9 cellular contexts compared by ENCODE assay signal in genomic region chr20:53750827-53751393, GRCh38.
A peak's percentile ranks its signal among the peaks of the same experiment; 100 is the strongest.
DNase-seq lines count a peak whose midpoint lies in the region; ATAC-seq, FAIRE-seq and TF ChIP-seq lines count a peak whose summit lies in the region.
"Had no signal": no experiment of that assay in that cellular context is flagged by ENCODE, and none has a peak within 500 bp of the region (broad histone marks: within the 10 kb centered on the region; RNA-seq: fewer than 3 reads in every experiment).

No MANE protein-coding gene starts in this region.

- H3K79me1 ChIP-seq in H1 (ENCODE audit: low read depth, low read length), result no peaks in the 10 kb centered on the region

- H3K14ac ChIP-seq in H1 (ENCODE audit: insufficient read length), result no peak overlapping the region

- H3K56ac ChIP-seq in H1 (replicated peaks; ENCODE audit: insufficient read length, low read depth, low read length), result no peak overlapping the region

- H2AFZ ChIP-seq in SU-DHL-6 (ENCODE audit: low read depth, low read length, severe bottlenecking) (peak overlapping the region; percentile 19), H1 (ENCODE audit: low read length) (peak overlapping the region; percentile 85), osteoblast (ENCODE audit: low read length) (peak overlapping the region; percentile 88)

- H4K20me1 ChIP-seq in SU-DHL-6 (ENCODE audit: low read depth, low read length) (no peaks in the 10 kb centered on the region), H1 (replicated peaks in 1 of 2; ENCODE audit: control insufficient read depth in 1 of 2, insufficient read depth in 2 of 2, low read length in 2 of 2) (no peaks in the 10 kb centered on the region), osteoblast (ENCODE audit: insufficient read depth, low read length) (no peaks in the 10 kb centered on the region)

- H3K36me3 ChIP-seq in SU-DHL-6 (ENCODE audit: low read length) (no peaks in the 10 kb centered on the region), H1 (ENCODE audit: control insufficient read depth in 2 of 4, insufficient read depth in 4 of 4, low read length in 3 of 4) (no peaks in the 10 kb centered on the region), osteoblast (ENCODE audit: insufficient read depth, low read length) (no peaks in the 10 kb centered on the region)
- H3K36me3 ChIP-seq: HAP-1 had no signal

- DNase-seq in AG04449 (ENCODE audit: low read depth, low spot score), result peak; percentile 71
- no peak for DNase-seq in H1 (ENCODE audit: low read depth in 1 of 2, low spot score in 2 of 2)
- peak; percentile 73 for DNase-seq in osteoblast (ENCODE audit: insufficient read length, low spot score, missing footprints)
- DNase-seq in mucosa of gallbladder (ENCODE audit: low spot score), result no peak
- no peak for DNase-seq in cortex of kidney (lab: John Stamatoyannopoulos, UW)

- no peak overlapping the region for H4K5ac ChIP-seq in H1 (ENCODE audit: insufficient read length, low read depth, low read length)

- no peak overlapping the region for H3K4ac ChIP-seq in H1 (replicated peaks; ENCODE audit: insufficient read length, low read depth, low read length)

- H3K23me2 ChIP-seq in H1 (ENCODE audit: low read depth, low read length), result peaks cover 2% of the 10 kb centered on the region; the same call in 1 of the 2 replicates

- H3K4me1 ChIP-seq in H1 (replicated peaks in 1 of 4; ENCODE audit: control insufficient read depth in 3 of 4, insufficient read depth in 4 of 4, low read length in 3 of 4), result peaks cover 5 to 24% (median 21%) of the 10 kb centered on the region in 4 experiments; a peak in 6 of 7 replicates
- peaks cover 18% of the 10 kb centered on the region for H3K4me1 ChIP-seq in osteoblast (ENCODE audit: insufficient read depth, low read length)

- ATAC-seq in GM18861 (IDR thresholded peaks at IDR 0.05; ENCODE audit: unreplicated experiment) (peak; percentile 18), HG03135 (IDR thresholded peaks at IDR 0.05; ENCODE audit: unreplicated experiment) (peak; percentile 42)

- no peak overlapping the region for H2BK120ac ChIP-seq in H1 (replicated peaks; ENCODE audit: low read depth, low read length)

- no peak for TF ChIP-seq EP300 in H1 (IDR thresholded peaks at IDR 0.05; ENCODE audit: borderline replicate concordance in 1 of 2, low read depth in 2 of 2, low read length in 2 of 2)

- CTCF ChIA-PET in AG04449 (lab: Yijun Ruan, JAX) (interaction anchor here (0.9 to 3.7 kb wide), 8 partner anchors 8 to 171 kb away, joined by 3 to 20 read pairs (median 4); no protein-coding TSS in a partner anchor), H1 (lab: Charles Lee; ENCODE audit: partially characterized antibody) (interaction anchor here (0.6 to 1.6 kb wide), 5 partner anchors 15 to 164 kb away, joined by 3 to 7 read pairs (median 3); no protein-coding TSS in a partner anchor)

- H3K9me2 ChIP-seq in SU-DHL-6 (replicated peaks; ENCODE audit: insufficient read depth, low read length), result no peaks in the 10 kb centered on the region

- H2AK5ac ChIP-seq in H1 (ENCODE audit: low read depth, low read length), result no peak overlapping the region; the same call in 1 of the 2 replicates

- peak overlapping the region; percentile 73 for H2BK12ac ChIP-seq in H1 (ENCODE audit: low read depth, low read length)

- peak overlapping the region; percentile 78 for H3K27ac ChIP-seq in SU-DHL-6 (ENCODE audit: low read depth, low read length)
- no peak overlapping the region; the same call in 1 of the 2 replicates for H3K27ac ChIP-seq in H1 (ENCODE audit: low read depth, low read length)
- H3K27ac ChIP-seq in osteoblast (ENCODE audit: low read depth, low read length), result peak overlapping the region; percentile 47

- H3K4me3 ChIP-seq in AG04449 (ENCODE audit: low read depth, low read length), result no peak overlapping the region
- no peak overlapping the region for H3K4me3 ChIP-seq in SU-DHL-6 (ENCODE audit: insufficient read depth, low read length, poor library complexity, severe bottlenecking)
- H3K4me3 ChIP-seq in H1 (ENCODE audit: extremely low read depth in 1 of 4, insufficient read depth in 2 of 4, low read depth in 3 of 4, low read length in 4 of 4), result no peak overlapping the region
- no peak overlapping the region for H3K4me3 ChIP-seq in osteoblast (ENCODE audit: insufficient read depth, low read length)
- H3K4me3 ChIP-seq: HAP-1 had no signal

- TF ChIP-seq CTCF in AG04449 (IDR thresholded peaks at IDR 0.05; ENCODE audit: insufficient read depth, low read length, missing control alignments) (no peak), SU-DHL-6 (IDR thresholded peaks at IDR 0.05; ENCODE audit: insufficient read depth, low read length, poor library complexity, severe bottlenecking) (no peak), H1 (IDR thresholded peaks at IDR 0.05; ENCODE audit: control extremely low read depth in 1 of 3, insufficient read depth in 1 of 3, low read depth in 1 of 3, low read length in 3 of 3) (no peak), osteoblast (IDR thresholded peaks at IDR 0.05; ENCODE audit: extremely low read depth, low read depth, low read length) (no peak)

- peaks cover 27% of the 10 kb centered on the region for H3F3A ChIP-seq in SU-DHL-6 (ENCODE audit: insufficient read depth)

- H2BK5ac ChIP-seq in H1 (ENCODE audit: low read depth, low read length), result 0 out of 2 replicates have a peak overlapping the region, but pooled peaks have one; percentile 72

- peak overlapping the region; percentile 38 for H4K91ac ChIP-seq in H1 (replicated peaks; ENCODE audit: insufficient read length, low read length)

- FAIRE-seq in H1 (lab: Jason Lieb, UNC), result no peak

- H3K9ac ChIP-seq in SU-DHL-6 (ENCODE audit: low read length), result peak overlapping the region; percentile 10; the same call in 1 of the 2 replicates
- peak overlapping the region in 1 of 4 experiments; percentile 1; a peak in 1 of 7 replicates for H3K9ac ChIP-seq in H1 (replicated peaks in 1 of 4; ENCODE audit: extremely low read depth in 1 of 4, low read depth in 3 of 4, low read length in 3 of 4)

- no peak for TF ChIP-seq POLR2A in H1 (IDR thresholded peaks at IDR 0.05; ENCODE audit: control extremely low read depth in 1 of 2, low read depth in 2 of 2, low read length in 2 of 2)

- peak overlapping the region; percentile 68 for H2BK20ac ChIP-seq in H1 (ENCODE audit: low read length)

- H3K79me2 ChIP-seq in SU-DHL-6 (ENCODE audit: insufficient read depth, low read length), result no peaks in the 10 kb centered on the region
- no peaks in the 10 kb centered on the region for H3K79me2 ChIP-seq in H1 (ENCODE audit: control insufficient read depth in 1 of 2, insufficient read depth in 2 of 2, low read length in 2 of 2)
- H3K79me2 ChIP-seq in osteoblast (ENCODE audit: insufficient read depth, low read length), result no peaks in the 10 kb centered on the region

- H4K8ac ChIP-seq in H1 (ENCODE audit: extremely low read depth, insufficient read depth, low read length), result no peak overlapping the region

- H3K9me3 ChIP-seq in SU-DHL-6 (ENCODE audit: insufficient read depth, low read length) (no peaks in the 10 kb centered on the region), H1 (ENCODE audit: insufficient read depth in 2 of 2, low read depth in 1 of 2, low read length in 1 of 2) (no peaks in the 10 kb centered on the region), osteoblast (ENCODE audit: low read depth, low read length) (no peaks in the 10 kb centered on the region)
- H3K9me3 ChIP-seq: HAP-1 had no signal

- H3K4me2 ChIP-seq in SU-DHL-6 (ENCODE audit: low read depth, low read length, poor library complexity, severe bottlenecking), result peak overlapping the region; percentile 61
- no peak overlapping the region for H3K4me2 ChIP-seq in H1 (ENCODE audit: insufficient read depth in 1 of 2, low read depth in 2 of 2, low read length in 2 of 2)
- H3K4me2 ChIP-seq in osteoblast (ENCODE audit: insufficient read depth, low read length), result no peak overlapping the region

- POLR2A ChIA-PET in AG04449 (lab: Yijun Ruan, JAX) (interaction anchor here (1.0 kb wide), 1 partner anchor 13 kb away, joined by 3 read pairs; no protein-coding TSS in a partner anchor), H1 (lab: Charles Lee; ENCODE audit: partially characterized antibody) (interaction anchor here (1.0 to 2.6 kb wide), 4 partner anchors 10 to 139 kb away, joined by 3 to 9 read pairs (median 4); no protein-coding TSS in a partner anchor)

- no peak overlapping the region for H3K23ac ChIP-seq in H1 (ENCODE audit: insufficient read length)

- no peaks in the 10 kb centered on the region for H3K27me3 ChIP-seq in SU-DHL-6 (ENCODE audit: low read length)
- H3K27me3 ChIP-seq in H1 (replicated peaks in 1 of 4; ENCODE audit: control insufficient read depth in 3 of 4, extremely low read depth in 1 of 4, insufficient read depth in 3 of 4, low read length in 3 of 4), result no peaks in the 10 kb centered on the region
- H3K27me3 ChIP-seq in osteoblast (ENCODE audit: insufficient read depth, low read length), result no peaks in the 10 kb centered on the region

- 88% methylated on average over 12 of the region's 12 CpGs; no CpG with 5 or more reads in 1 of the 2 experiments for WGBS in H1 (ENCODE audit: extremely low coverage in 1 of 2, insufficient coverage in 1 of 2, insufficient read length in 1 of 2, insufficient replicate concordance in 2 of 2, low coverage in 1 of 2, low lambda C conversion rate in 2 of 2, missing lambda C conversion rate in 1 of 2), 2 experiments

- no peak for TF ChIP-seq RAD21 in H1 (IDR thresholded peaks at IDR 0.05 in 1 of 2, conservative IDR thresholded peaks at IDR 0.05 in 1 of 2; ENCODE audit: low read depth in 2 of 2, low read length in 2 of 2)

- peak overlapping the region; percentile 12 for H3K18ac ChIP-seq in H1 (ENCODE audit: extremely low read depth, low read length)

- peak overlapping the region; percentile 73; the same call in 1 of the 2 replicates for H2BK15ac ChIP-seq in H1 (ENCODE audit: low read length)

TF ChIP-seq in H1, 55 proteins besides CTCF, POLR2A, EP300 and RAD21:
- TF ChIP-seq ZNF274 (IDR thresholded peaks at IDR 0.05; ENCODE audit: borderline replicate concordance, extremely low read depth, low read length) (no peak), KDM1A (IDR thresholded peaks at IDR 0.05; ENCODE audit: borderline replicate concordance, low read length) (peak; percentile 65; the same call in 1 of the 2 replicates), TBP (IDR thresholded peaks at IDR 0.05; ENCODE audit: low read depth, low read length) (no peak), USF2 (IDR thresholded peaks at IDR 0.05; ENCODE audit: low read length) (no peak), SP1 (IDR thresholded peaks at IDR 0.05; ENCODE audit: low read depth, low read length) (0 out of 2 replicates have a peak, but pooled peaks have one; percentile 57), TEAD4 (IDR thresholded peaks at IDR 0.05; ENCODE audit: low read depth, low read length) (no peak), RXRA (IDR thresholded peaks at IDR 0.05; ENCODE audit: insufficient read depth, low read depth, low read length) (no peak)

Comparison
In these comparisons a context has a peak if more than half of its experiments do, and no peak if none do; other contexts are left out.
1. DNase-seq: peak in AG04449 (single experiment) and osteoblast (single experiment); none in H1 (0 of 2), mucosa of gallbladder (single experiment) and cortex of kidney (single experiment).
2. H2AFZ ChIP-seq: peak in every context shown above with its lines; median percentile 88 in osteoblast; 85 in H1; 19 in SU-DHL-6.